ENCODE assay signal across 18 cellular contexts in genomic region chr15:81199031-81199779, GRCh38. TPM values are rescaled to one million over a fixed set of nuclear protein-coding genes. Genes with fewer than 3 reads are reported as not detected.
A peak's percentile ranks its signal among the peaks of the same experiment; 100 is the strongest.
DNase-seq lines count a peak whose midpoint lies in the region; ATAC-seq, FAIRE-seq and TF ChIP-seq lines count a peak whose summit lies in the region.
"Had no signal": no experiment of that assay in that cellular context is flagged by ENCODE, and none has a peak within 500 bp of the region (broad histone marks: within the 10 kb centered on the region; RNA-seq: fewer than 3 reads in every experiment).

No MANE protein-coding gene starts in this region.

- H4K91ac ChIP-seq in neuronal stem cell (ENCODE audit: low read depth, low read length, poor library complexity): no peak overlapping the region

- no peaks in the 10 kb centered on the region for H3K9me3 Mint-ChIP-seq in CD4-positive, alpha-beta T cell
- no peaks in the 10 kb centered on the region for H3K9me3 Mint-ChIP-seq in T-helper 2 cell treated with Interferon-gamma antibody and Interleukin-4, amounts not matched to agents 5 μg/mL and 100 μg/mL, for 36 hours

- no peak overlapping the region for H3K23ac ChIP-seq in neuronal stem cell (ENCODE audit: low read depth, low read length, poor library complexity)

- H2AK5ac ChIP-seq in neuronal stem cell (ENCODE audit: low read depth, low read length): peak overlapping the region; percentile 31

- H2BK5ac ChIP-seq in neuronal stem cell (ENCODE audit: low read length): no peak overlapping the region

- TF ChIP-seq CTCF in HCT116 (IDR thresholded peaks at IDR 0.05 in 2 of 3, conservative IDR thresholded peaks at IDR 0.05 in 1 of 3; ENCODE audit: borderline replicate concordance in 1 of 3, insufficient read depth in 1 of 3, low read depth in 2 of 3, low read length in 2 of 3) (peak in 1 of 3 experiments; percentile 39; a peak in 2 of 6 replicates), bronchial epithelial cell (IDR thresholded peaks at IDR 0.05; ENCODE audit: insufficient read depth, low read length, severe bottlenecking) (no peak)
- TF ChIP-seq CTCF in CD4-positive, alpha-beta T cell (IDR thresholded peaks at IDR 0.05): no peak

- TF ChIP-seq POLR2A in HCT116 (IDR thresholded peaks at IDR 0.05; ENCODE audit: borderline replicate concordance, extremely low read depth, insufficient read depth, insufficient read length): no peak

- no TSS peak for BruUV-seq in HCT116 (replicated peaks; lab: Mats Ljungman, UMichigan)

- WGBS in neuronal stem cell (ENCODE audit: extremely low coverage in 2 of 2, insufficient read length in 2 of 2, insufficient replicate concordance in 1 of 2), 2 donors: no CpG with 5 or more reads among the region's 11 CpGs

- peak; percentile 7 for FAIRE-seq in bronchial epithelial cell (lab: Jason Lieb, UNC)
- FAIRE-seq: HTR-8/SVneo had no signal

- no peak overlapping the region for H4K8ac ChIP-seq in neuronal stem cell (ENCODE audit: low read depth, low read length)

- no peaks in the 10 kb centered on the region for H3K27me3 ChIP-seq in BLaER1 treated with 17β-estradiol and CSF1 and Interleukin-3, amounts not matched to agents 10 nM and 100 nM
- H3K27me3 ChIP-seq in HCT116 (ENCODE audit: insufficient read depth, low read length) (no peaks in the 10 kb centered on the region), bronchial epithelial cell (ENCODE audit: control insufficient read depth, insufficient read depth, low read length) (peaks cover 2% of the 10 kb centered on the region), neuronal stem cell (ENCODE audit: control insufficient read depth in 3 of 3, insufficient read depth in 3 of 3, low read depth in 1 of 3, low read length in 3 of 3) (no peaks in the 10 kb centered on the region), HAP-1 (ENCODE audit: low read depth) (0 out of 2 replicates have a peak, but pooled peaks cover 2% of the 10 kb centered on the region)
- peaks cover 5% of the 10 kb centered on the region for H3K27me3 ChIP-seq in CD4-positive, alpha-beta T cell (ENCODE audit: control insufficient read depth, insufficient read depth, low read length)

- H3K4me2 ChIP-seq in BLaER1 treated with 17β-estradiol and CSF1 and Interleukin-3, amounts not matched to agents 10 nM and 100 nM: peak overlapping the region in 6 of 11 experiments; percentile 19 to 50 (median 41); a peak in 11 of 22 replicates
- H3K4me2 ChIP-seq in HCT116 (ENCODE audit: low read length) (no peak overlapping the region), neuronal stem cell (ENCODE audit: insufficient read depth, low read length, poor library complexity, severe bottlenecking) (no peak overlapping the region)

- no peaks in the 10 kb centered on the region for H3K36me3 Mint-ChIP-seq in CD4-positive, alpha-beta T cell (ENCODE audit: low read depth)
- H3K36me3 Mint-ChIP-seq in T-helper 2 cell treated with Interferon-gamma antibody and Interleukin-4, amounts not matched to agents 5 μg/mL and 100 μg/mL, for 36 hours (ENCODE audit: low read depth): no peaks in the 10 kb centered on the region
- H3K36me3 Mint-ChIP-seq: CD8-positive, alpha-beta memory T cell had no signal

- no peak overlapping the region for H3K4me3 Mint-ChIP-seq in CD4-positive, alpha-beta T cell
- H3K4me3 Mint-ChIP-seq in T-helper 2 cell treated with Interferon-gamma antibody and Interleukin-4, amounts not matched to agents 5 μg/mL and 100 μg/mL, for 36 hours: no peak overlapping the region
- H3K4me3 Mint-ChIP-seq: CD8-positive, alpha-beta memory T cell had no signal

- no peaks in the 10 kb centered on the region for H3K4me1 Mint-ChIP-seq in CD4-positive, alpha-beta T cell (ENCODE audit: low read depth)
- H3K4me1 Mint-ChIP-seq in T-helper 2 cell treated with Interferon-gamma antibody and Interleukin-4, amounts not matched to agents 5 μg/mL and 100 μg/mL, for 36 hours (ENCODE audit: low read depth): no peaks in the 10 kb centered on the region
- H3K4me1 Mint-ChIP-seq: CD8-positive, alpha-beta memory T cell had no signal

- no peak overlapping the region for H3K14ac ChIP-seq in neuronal stem cell (ENCODE audit: low read length)

- H3K9me3 ChIP-seq in BLaER1 treated with 17β-estradiol and CSF1 and Interleukin-3, amounts not matched to agents 10 nM and 100 nM (replicated peaks in 1 of 11): no peaks in the 10 kb centered on the region
- H3K9me3 ChIP-seq in HCT116 (ENCODE audit: control insufficient read depth in 1 of 2, insufficient read depth in 1 of 2, low read depth in 1 of 2, low read length in 2 of 2) (no peaks in the 10 kb centered on the region), neuronal stem cell (replicated peaks in 1 of 2; ENCODE audit: control insufficient read depth in 2 of 2, insufficient read depth in 1 of 2, low read depth in 1 of 2, low read length in 2 of 2) (no peaks in the 10 kb centered on the region), HAP-1 (no peaks in the 10 kb centered on the region)
- no peaks in the 10 kb centered on the region for H3K9me3 ChIP-seq in CD4-positive, alpha-beta T cell (ENCODE audit: control insufficient read depth, low read length)

- H3K79me2 ChIP-seq in HCT116 (ENCODE audit: insufficient read depth, low read length): no peaks in the 10 kb centered on the region

- no peak overlapping the region for H2BK15ac ChIP-seq in neuronal stem cell (ENCODE audit: low read length)

- intact Hi-C loops in HCT116 (cut with micrococcal nuclease): no loop called here
- intact Hi-C loops in CD4-positive, alpha-beta T cell (cut with DNase I, micrococcal nuclease): no loop called here

- H3K27ac ChIP-seq in BLaER1 treated with 17β-estradiol and CSF1 and Interleukin-3, amounts not matched to agents 10 nM and 100 nM: no peak overlapping the region
- H3K27ac ChIP-seq in HCT116 (ENCODE audit: low read depth, low read length): no peak overlapping the region
- no peak overlapping the region for H3K27ac ChIP-seq in neuronal stem cell (replicated peaks; ENCODE audit: low read length)
- no peak overlapping the region for H3K27ac ChIP-seq in CD4-positive, alpha-beta T cell (ENCODE audit: low read depth, low read length)
- H3K27ac ChIP-seq: HL-60 had no signal

- no peak overlapping the region for H3K4ac ChIP-seq in neuronal stem cell (ENCODE audit: low read length)

- no peak for TF ChIP-seq RAD21 in HCT116 (IDR thresholded peaks at IDR 0.05; ENCODE audit: low read depth)

- H3K27me3 Mint-ChIP-seq in CD4-positive, alpha-beta T cell: peaks cover 18% of the 10 kb centered on the region
- H3K27me3 Mint-ChIP-seq in T-helper 2 cell treated with Interferon-gamma antibody and Interleukin-4, amounts not matched to agents 5 μg/mL and 100 μg/mL, for 36 hours (ENCODE audit: low read depth): no peaks in the 10 kb centered on the region

- H4K20me1 ChIP-seq in BLaER1 treated with 17β-estradiol and CSF1 and Interleukin-3, amounts not matched to agents 10 nM and 100 nM: no peaks in the 10 kb centered on the region
- H4K20me1 ChIP-seq in HCT116 (ENCODE audit: insufficient read depth): no peaks in the 10 kb centered on the region

- no peak overlapping the region for H2BK120ac ChIP-seq in neuronal stem cell (ENCODE audit: low read depth, low read length)

- CTCF ChIA-PET in HCT116 (lab: Charles Lee): no interaction called here
- CTCF ChIA-PET in CD4-positive, alpha-beta T cell (lab: Charles Lee): no interaction called here

- H3K27ac Mint-ChIP-seq in CD4-positive, alpha-beta T cell: no peak overlapping the region
- no peak overlapping the region for H3K27ac Mint-ChIP-seq in T-helper 2 cell treated with Interferon-gamma antibody and Interleukin-4, amounts not matched to agents 5 μg/mL and 100 μg/mL, for 36 hours

- RAD21 ChIA-PET in HCT116 (lab: Charles Lee; ENCODE audit: low non-redundant PET in 1 of 2, low total read pairs in 2 of 2, uncharacterized antibody in 2 of 2, unreplicated experiment in 2 of 2): no interaction called here

- no peak overlapping the region for H2AFZ ChIP-seq in HCT116 (ENCODE audit: low read depth, low read length, poor library complexity, severe bottlenecking)
- no peak overlapping the region for H2AFZ ChIP-seq in neuronal stem cell (ENCODE audit: low read length)

- no peak overlapping the region for H3K4me3 ChIP-seq in BLaER1 treated with 17β-estradiol and CSF1 and Interleukin-3, amounts not matched to agents 10 nM and 100 nM
- no peak overlapping the region for H3K4me3 ChIP-seq in HCT116 (replicated peaks in 1 of 2; ENCODE audit: low read depth in 1 of 2, low read length in 2 of 2)
- H3K4me3 ChIP-seq in bronchial epithelial cell (ENCODE audit: low read depth, low read length): no peak overlapping the region
- H3K4me3 ChIP-seq in neuronal stem cell (ENCODE audit: low read length in 2 of 2): no peak overlapping the region
- no peak overlapping the region for H3K4me3 ChIP-seq in HAP-1

- no peak for DNase-seq in HCT116 (ENCODE audit: low read depth, low spot score)
- no peak for DNase-seq in bronchial epithelial cell (ENCODE audit: low read depth)
- no peak for DNase-seq in neuronal stem cell (ENCODE audit: low spot score)
- no peak for DNase-seq in HAP-1 (ENCODE audit: low spot score in 2 of 2)
- no peak for DNase-seq in CD4-positive, alpha-beta T cell
- DNase-seq in T-helper 2 cell treated with Interferon-gamma antibody and Interleukin-4, amounts not matched to agents 5 μg/mL and 100 μg/mL, for 36 hours (ENCODE audit: low spot score): no peak
- DNase-seq: ACHN; CD8-positive, alpha-beta memory T cell; DND-41; HCEC 1CT; NCI-H1417 treated with DMSO at 0.1 percent for 48 hours; NCI-H2029 treated with DMSO at 0.1 percent for 48 hours; NCI-H2171 treated with DMSO at 0.1 percent for 48 hours had no signal

- no peak overlapping the region for H3K18ac ChIP-seq in neuronal stem cell (ENCODE audit: low read length)

- H3K9ac ChIP-seq in BLaER1 treated with 17β-estradiol and CSF1 and Interleukin-3, amounts not matched to agents 10 nM and 100 nM: no peak overlapping the region
- H3K9ac ChIP-seq in HCT116 (ENCODE audit: low read length): no peak overlapping the region
- H3K9ac ChIP-seq in neuronal stem cell (ENCODE audit: low read depth, low read length, poor library complexity): peak overlapping the region; percentile 0

- H3K36me3 ChIP-seq in BLaER1 treated with 17β-estradiol and CSF1 and Interleukin-3, amounts not matched to agents 10 nM and 100 nM: no peaks in the 10 kb centered on the region
- H3K36me3 ChIP-seq in HCT116 (ENCODE audit: control insufficient read depth in 1 of 2, insufficient read depth in 2 of 2, low read length in 2 of 2) (no peaks in the 10 kb centered on the region), bronchial epithelial cell (ENCODE audit: control insufficient read depth, insufficient read depth, low read length) (no peaks in the 10 kb centered on the region), neuronal stem cell (replicated peaks in 1 of 2; ENCODE audit: control insufficient read depth in 2 of 2, insufficient read depth in 2 of 2, low read length in 2 of 2) (no peaks in the 10 kb centered on the region), HAP-1 (replicated peaks) (no peaks in the 10 kb centered on the region)

- no peaks in the 10 kb centered on the region for H3K79me1 ChIP-seq in neuronal stem cell (ENCODE audit: low read depth, low read length)

- POLR2A ChIA-PET in HCT116 (lab: Charles Lee): no interaction called here
- POLR2A ChIA-PET in CD4-positive, alpha-beta T cell (lab: Charles Lee): no interaction called here

- peak; percentile 46; the same call in 1 of the 2 replicates for ATAC-seq in HCT116
- no peak for ATAC-seq in CD4-positive, alpha-beta T cell (ENCODE audit: poor library complexity)
- ATAC-seq: Panc1 had no signal

- H2BK12ac ChIP-seq in neuronal stem cell (ENCODE audit: low read length): no peak overlapping the region

- H3K9me2 ChIP-seq in HCT116 (ENCODE audit: insufficient read depth): no peaks in the 10 kb centered on the region

- in situ Hi-C loops in HAP-1 (cut with MboI; ENCODE audit: low sequenced_read_pairs): no loop called here

- H3K4me1 ChIP-seq in BLaER1 treated with 17β-estradiol and CSF1 and Interleukin-3, amounts not matched to agents 10 nM and 100 nM: peaks cover 0 to 8% (median 7%) of the 10 kb centered on the region in 10 experiments; a peak in 14 of 20 replicates
- H3K4me1 ChIP-seq in HCT116 (ENCODE audit: control insufficient read depth in 1 of 2, insufficient read depth in 2 of 2, low read length in 2 of 2): no peaks in the 10 kb centered on the region
- H3K4me1 ChIP-seq in neuronal stem cell (ENCODE audit: control insufficient read depth in 2 of 2, insufficient read depth in 1 of 2, low read depth in 1 of 2, low read length in 2 of 2): peaks cover 0 to 15% of the 10 kb centered on the region in 2 donors
- H3K4me1 ChIP-seq in HAP-1: no peaks in the 10 kb centered on the region

RNA-seq across cellular contexts. Expression of gene IL16, which starts 2.5 kb away (rescaled TPM):
- total RNA-seq in HCT116 (2021; ENCODE audit: unreplicated experiment) (0.81 TPM), bronchial epithelial cell (under 0.01 and 0.79 TPM in 2 replicates)
- 0.01 and 0.02 TPM in 2 replicates for polyA plus RNA-seq in HCT116 (2012)
- 0.03 TPM for polyA plus RNA-seq in neuronal stem cell (2013, experiment 1 of 2)
- 0.01 TPM for polyA plus RNA-seq in neuronal stem cell (2013, experiment 2 of 2)
- total RNA-seq in CD4-positive, alpha-beta T cell: 100 to 1,000 TPM; 164 to 168 TPM
- total RNA-seq: NCI-H460 had no signal

Comparison
In these comparisons a context has a peak if more than half of its experiments do, and no peak if none do; other contexts are left out.
1. H3K4me2 ChIP-seq: peak in BLaER1 treated with 17β-estradiol and CSF1 and Interleukin-3, amounts not matched to agents 10 nM and 100 nM (6 of 11); none in HCT116 (single experiment) and neuronal stem cell (single experiment).
2. RNA of gene IL16, which starts 2.5 kb away (total RNA-seq): 164 to 168 TPM in CD4-positive, alpha-beta T cell; 0.81 TPM in HCT116 (single experiment) and under 0.01 to 0.79 TPM in bronchial epithelial cell; every median in the first group is over 10 times any median in the second.